In genomic region chr4:147480891-147481576, GRCh38 we compare ENCODE assay signal across 9 cellular contexts. TPM values are rescaled to one million over a fixed set of nuclear protein-coding genes. Genes with fewer than 3 reads are reported as not detected.
DNase-seq lines count a peak whose midpoint lies in the region; ATAC-seq, FAIRE-seq and TF ChIP-seq lines count a peak whose summit lies in the region.
"Had no signal": no experiment of that assay in that cellular context is flagged by ENCODE, and none has a peak within 500 bp of the region (broad histone marks: within the 10 kb centered on the region; RNA-seq: fewer than 3 reads in every experiment).

EDNRA (plus strand) TSS chr4:147481097; CDS start chr4:147485682, 4,585 bp downstream.

- H3K36me3 Mint-ChIP-seq in activated CD8-positive, alpha-beta memory T cell treated with anti-CD3 and anti-CD28 coated beads, Interleukin-2, amount 10 ng/mL, durations not matched to agents 7 days and 5 days: no peaks in the 10 kb centered on the region
- peaks cover 8% of the 10 kb centered on the region for H3K36me3 Mint-ChIP-seq in mesothelial cell of epicardium

- CTCF ChIA-PET in activated CD8-positive, alpha-beta memory T cell treated with anti-CD3 and anti-CD28 coated beads, Interleukin-2, amount 10 ng/mL, durations not matched to agents 7 days and 5 days (lab: Charles Lee): no interaction called here
- CTCF ChIA-PET in endothelial cell of umbilical vein (lab: Charles Lee): no interaction called here

- peak within 1 kb of the TSS; percentile 67 for H2AFZ ChIP-seq in endothelial cell of umbilical vein (ENCODE audit: low read depth, low read length)

- H3K9me1 ChIP-seq in endothelial cell of umbilical vein (replicated peaks; ENCODE audit: control insufficient read depth, extremely low read depth, insufficient read depth, low read length): no peaks in the 10 kb centered on the region

- TF ChIP-seq CTCF in endothelial cell of umbilical vein (IDR thresholded peaks at IDR 0.05; ENCODE audit: extremely low read depth in 1 of 2, insufficient read depth in 1 of 2, low read depth in 1 of 2, low read length in 2 of 2): no peak
- TF ChIP-seq CTCF in mesothelial cell of epicardium (IDR thresholded peaks at IDR 0.05; ENCODE audit: unreplicated experiment): no peak

- H3K27ac Mint-ChIP-seq in activated CD8-positive, alpha-beta memory T cell treated with anti-CD3 and anti-CD28 coated beads, Interleukin-2, amount 10 ng/mL, durations not matched to agents 7 days and 5 days: no peak within 1 kb of the TSS
- peak within 1 kb of the TSS; percentile 96 for H3K27ac Mint-ChIP-seq in mesothelial cell of epicardium

- peaks cover 23 to 28% of the 10 kb centered on the region in 2 experiments for H3K27me3 ChIP-seq in endothelial cell of umbilical vein (ENCODE audit: control insufficient read depth in 2 of 2, insufficient read depth in 2 of 2, low read length in 2 of 2)

- H3K4me1 ChIP-seq in endothelial cell of umbilical vein (ENCODE audit: control insufficient read depth, extremely low read depth, insufficient read depth, low read length): no peaks in the 10 kb centered on the region

- dilution Hi-C loops in endothelial cell of umbilical vein (cut with MboI; ENCODE audit: extremely low pct_ligation_motif_present, low sequenced_read_pairs): no loop called here

- peak; percentile 45 for ATAC-seq in activated CD8-positive, alpha-beta memory T cell treated with anti-CD3 and anti-CD28 coated beads, Interleukin-2, amount 10 ng/mL, durations not matched to agents 7 days and 5 days
- no peak for ATAC-seq in HG02938 (IDR thresholded peaks at IDR 0.05; ENCODE audit: unreplicated experiment)
- ATAC-seq in GM19023 (IDR thresholded peaks at IDR 0.05; ENCODE audit: unreplicated experiment): no peak

- H3K79me2 ChIP-seq in endothelial cell of umbilical vein (ENCODE audit: control insufficient read depth, insufficient read depth, low read length): no peaks in the 10 kb centered on the region

- no peak within 1 kb of the TSS for H3K4me3 Mint-ChIP-seq in activated CD8-positive, alpha-beta memory T cell treated with anti-CD3 and anti-CD28 coated beads, Interleukin-2, amount 10 ng/mL, durations not matched to agents 7 days and 5 days
- peak within 1 kb of the TSS; percentile 90 for H3K4me3 Mint-ChIP-seq in mesothelial cell of epicardium

- H3K9ac ChIP-seq in endothelial cell of umbilical vein (replicated peaks; ENCODE audit: extremely low read depth, insufficient read depth, low read length): no peak within 1 kb of the TSS

- H3K4me3 ChIP-seq in endothelial cell of umbilical vein (replicated peaks in 1 of 3; ENCODE audit: insufficient read depth in 1 of 3, low read depth in 1 of 3, low read length in 3 of 3): peak within 1 kb of the TSS in 1 of 3 experiments; percentile 23

- no peak within 1 kb of the TSS for H3K27ac ChIP-seq in endothelial cell of umbilical vein (ENCODE audit: insufficient read depth, low read depth, low read length)
- H3K27ac ChIP-seq: HL-60 had no signal

- peaks cover 51% of the 10 kb centered on the region for H3K27me3 Mint-ChIP-seq in activated CD8-positive, alpha-beta memory T cell treated with anti-CD3 and anti-CD28 coated beads, Interleukin-2, amount 10 ng/mL, durations not matched to agents 7 days and 5 days
- H3K27me3 Mint-ChIP-seq in mesothelial cell of epicardium (ENCODE audit: low read depth): no peaks in the 10 kb centered on the region

- intact Hi-C loops in endothelial cell of umbilical vein (cut with micrococcal nuclease): no loop called here

- no peak for TF ChIP-seq POLR2A in endothelial cell of umbilical vein (IDR thresholded peaks at IDR 0.05; ENCODE audit: low read depth, low read length)

- no peaks in the 10 kb centered on the region for H3K9me3 Mint-ChIP-seq in activated CD8-positive, alpha-beta memory T cell treated with anti-CD3 and anti-CD28 coated beads, Interleukin-2, amount 10 ng/mL, durations not matched to agents 7 days and 5 days (ENCODE audit: low read depth)
- peaks cover 28% of the 10 kb centered on the region for H3K9me3 Mint-ChIP-seq in mesothelial cell of epicardium

- no peaks in the 10 kb centered on the region for H4K20me1 ChIP-seq in endothelial cell of umbilical vein (replicated peaks; ENCODE audit: control insufficient read depth, extremely low read depth, insufficient read depth, low read length)

- no peak for FAIRE-seq in endothelial cell of umbilical vein (lab: Jason Lieb, UNC)
- FAIRE-seq in urothelium cell line (lab: Jason Lieb, UNC): no peak

- no peak for DNase-seq in activated CD8-positive, alpha-beta memory T cell treated with anti-CD3 and anti-CD28 coated beads, Interleukin-2, amount 10 ng/mL, durations not matched to agents 7 days and 5 days
- no peak for DNase-seq in activated CD8-positive, alpha-beta memory T cell treated with anti-CD3 and anti-CD28 coated beads, Interleukin-2, amount 50 U/mL, for 48 hours
- DNase-seq in endothelial cell of umbilical vein (ENCODE audit: low read depth, low spot score) (no peak), mesothelial cell of epicardium (ENCODE audit: low spot score in 2 of 2, unreplicated experiment in 2 of 2) (peak; percentile 33 to 60), urothelium cell line (ENCODE audit: low spot score) (peak; percentile 38), NCI-H2227 (lab: John Stamatoyannopoulos, UW; ENCODE audit: unreplicated experiment) (no peak)

- BruUV-seq in endothelial cell of umbilical vein (replicated peaks; lab: Mats Ljungman, UMichigan): no TSS peak

- H3K9me3 ChIP-seq in endothelial cell of umbilical vein (replicated peaks; ENCODE audit: control insufficient read depth, insufficient read depth, low read length): no peaks in the 10 kb centered on the region

- H3K4me1 Mint-ChIP-seq in activated CD8-positive, alpha-beta memory T cell treated with anti-CD3 and anti-CD28 coated beads, Interleukin-2, amount 10 ng/mL, durations not matched to agents 7 days and 5 days: peaks cover 9% of the 10 kb centered on the region
- peaks cover 44% of the 10 kb centered on the region for H3K4me1 Mint-ChIP-seq in mesothelial cell of epicardium

- no peaks in the 10 kb centered on the region for H3K36me3 ChIP-seq in endothelial cell of umbilical vein (ENCODE audit: control insufficient read depth in 2 of 2, extremely low read depth in 1 of 2, insufficient read depth in 2 of 2, low read length in 2 of 2)

- peak within 1 kb of the TSS; percentile 50 for H3K4me2 ChIP-seq in endothelial cell of umbilical vein (ENCODE audit: insufficient read depth, low read length)

- POLR2A ChIA-PET in endothelial cell of umbilical vein (lab: Charles Lee): no interaction called here

TF ChIP-seq in endothelial cell of umbilical vein, 7 proteins besides CTCF, POLR2A, EP300 and RAD21:
- no peak for TF ChIP-seq MAX (IDR thresholded peaks at IDR 0.05; ENCODE audit: insufficient read depth, insufficient read length)
- TF ChIP-seq FOS (IDR thresholded peaks at IDR 0.05; ENCODE audit: borderline replicate concordance, insufficient read depth, low read length): no peak
- TF ChIP-seq JUN (IDR thresholded peaks at IDR 0.05; ENCODE audit: borderline replicate concordance, insufficient read depth, insufficient read length, low read depth): no peak
- TF ChIP-seq EZH2 (IDR thresholded peaks at IDR 0.05; ENCODE audit: borderline replicate concordance, low read depth, low read length, severe bottlenecking): peak; percentile 54

RNA-seq across cellular contexts. Expression of gene EDNRA, which starts in this region (rescaled TPM):
- not detected for total RNA-seq in activated CD8-positive, alpha-beta memory T cell treated with anti-CD3 and anti-CD28 coated beads, Interleukin-2, amount 10 ng/mL, durations not matched to agents 7 days and 5 days
- total RNA-seq in endothelial cell of umbilical vein: not detected in 2 replicates
- 0.01 TPM in 1 of 2 replicates, not detected in the other for polyA plus RNA-seq in endothelial cell of umbilical vein
- not detected in 2 replicates for polyA plus RNA-seq in endothelial cell of umbilical vein (2011; cell fraction: cytosol; rRNA removed)
- polyA plus RNA-seq in endothelial cell of umbilical vein (2011; cell fraction: nucleus; rRNA removed): not detected in 2 replicates
- not detected in 2 replicates for polyA plus RNA-seq in endothelial cell of umbilical vein (2012)
- not detected in 2 replicates for polyA minus RNA-seq in endothelial cell of umbilical vein
- 0.72 TPM for polyA minus RNA-seq in endothelial cell of umbilical vein (2011; cell fraction: cytosol; rRNA and poly(A)+ RNA removed)
- not detected in 2 replicates for polyA minus RNA-seq in endothelial cell of umbilical vein (2011; cell fraction: nucleus; rRNA and poly(A)+ RNA removed)
- total RNA-seq in mesothelial cell of epicardium: 135 to 140 TPM (median 135 TPM) in 3 replicates

Comparison
In these comparisons a context has a peak if more than half of its experiments do, and no peak if none do; other contexts are left out.
1. RNA of gene EDNRA (total RNA-seq): 135 to 140 TPM in mesothelial cell of epicardium; not detected in activated CD8-positive, alpha-beta memory T cell treated with anti-CD3 and anti-CD28 coated beads, Interleukin-2, amount 10 ng/mL, durations not matched to agents 7 days and 5 days and not detected in endothelial cell of umbilical vein; every median in the first group is over 100 times any median in the second.
2. Peak in ATAC-seq in activated CD8-positive, alpha-beta memory T cell treated with anti-CD3 and anti-CD28 coated beads, Interleukin-2, amount 10 ng/mL, durations not matched to agents 7 days and 5 days; RNA of the gene not detected or under 1 TPM.
3. DNase-seq: peak in mesothelial cell of epicardium (2 of 2) and urothelium cell line (single experiment); none in activated CD8-positive, alpha-beta memory T cell treated with anti-CD3 and anti-CD28 coated beads, Interleukin-2, amount 10 ng/mL, durations not matched to agents 7 days and 5 days (single experiment), activated CD8-positive, alpha-beta memory T cell treated with anti-CD3 and anti-CD28 coated beads, Interleukin-2, amount 50 U/mL, for 48 hours (single experiment), endothelial cell of umbilical vein (single experiment) and NCI-H2227 (single experiment).